Comparison of ENCODE assay signal across 21 cellular contexts in genomic region chr11:68660066-68660810, GRCh38. TPM values are rescaled to one million over a fixed set of nuclear protein-coding genes. Genes with fewer than 3 reads are reported as not detected.
A peak's percentile ranks its signal among the peaks of the same experiment; 100 is the strongest.
DNase-seq lines count a peak whose midpoint lies in the region; ATAC-seq and TF ChIP-seq lines count a peak whose summit lies in the region.
"Had no signal": no experiment of that assay in that cellular context is flagged by ENCODE, and none has a peak within 500 bp of the region (broad histone marks: within the 10 kb centered on the region; RNA-seq: fewer than 3 reads in every experiment).

No MANE protein-coding gene starts in this region.

- DNase-seq in breast epithelium (ENCODE audit: low spot score in 2 of 2) (peak in 1 of 2 donors; percentile 37), MCF 10A (ENCODE audit: unreplicated experiment) (no peak), H7 (peak; percentile 33), islet precursor cell (peak; percentile 44), posterior vena cava (ENCODE audit: low spot score) (peak; percentile 62), ovary (no peak)
- DNase-seq in activated naive CD8-positive, alpha-beta T cell treated with anti-CD3 and anti-CD28 coated beads for 36 hours, result no peak
- DNase-seq: AML-193; Calu3; CD8-positive, alpha-beta T cell; DMS 273 treated with DMSO at 0.1 percent for 48 hours; DMS53; DND-41; EL had no signal

- no peaks in the 10 kb centered on the region for H3K9me3 Mint-ChIP-seq in MCF 10A (ENCODE audit: unreplicated experiment)
- no peaks in the 10 kb centered on the region for H3K9me3 Mint-ChIP-seq in activated naive CD8-positive, alpha-beta T cell treated with anti-CD3 and anti-CD28 coated beads for 36 hours
- H3K9me3 Mint-ChIP-seq in stimulated activated memory B cell treated with anti-CD40 and anti-IgM and Interleukin-4, amounts not matched to agents 10 μg/mL and 1 μg/mL and 100 μg/mL, for 72 hours, result peaks cover 4% of the 10 kb centered on the region

- H3K36me3 ChIP-seq in breast epithelium (no peaks in the 10 kb centered on the region), H7 (replicated peaks; ENCODE audit: control insufficient read depth, insufficient read depth, low read length) (no peaks in the 10 kb centered on the region), ovary (no peaks in the 10 kb centered on the region)
- H3K36me3 ChIP-seq: HAP-1 had no signal

- intact Hi-C loops in breast epithelium (cut with DNase I; ENCODE audit: low total_unique reads) (loop anchor here (5.0 kb wide), 1 partner anchor 373 kb away; no protein-coding TSS in a partner anchor), MCF 10A (cut with micrococcal nuclease) (no loop called here), posterior vena cava (cut with DNase I) (no loop called here), ovary (cut with DNase I) (no loop called here)

- TF ChIP-seq CTCF in breast epithelium (IDR thresholded peaks at IDR 0.05) (no peak), MCF 10A (IDR thresholded peaks at IDR 0.05; ENCODE audit: unreplicated experiment) (no peak), ovary (IDR thresholded peaks at IDR 0.05) (no peak)

- H3K4me3 ChIP-seq in breast epithelium (no peak overlapping the region), H7 (ENCODE audit: insufficient read depth, low read depth, low read length) (no peak overlapping the region), ovary (no peak overlapping the region)
- H3K4me3 ChIP-seq: A549, GM12878, HAP-1 had no signal

- H3K4me1 ChIP-seq in breast epithelium, result peaks cover 4 to 10% of the 10 kb centered on the region in 2 donors
- H3K4me1 ChIP-seq in ovary (ENCODE audit: insufficient read depth), result peaks cover 6% of the 10 kb centered on the region
- H3K4me1 ChIP-seq: HAP-1 had no signal

- H3K9me3 ChIP-seq in breast epithelium (peaks cover 3 to 4% of the 10 kb centered on the region in 2 donors), ovary (no peaks in the 10 kb centered on the region)
- H3K9me3 ChIP-seq: HAP-1 had no signal

- H3K27me3 ChIP-seq in breast epithelium, result no peaks in the 10 kb centered on the region
- no peaks in the 10 kb centered on the region for H3K27me3 ChIP-seq in H7 (ENCODE audit: control insufficient read depth, insufficient read depth, low read length)
- H3K27me3 ChIP-seq in ovary, result no peaks in the 10 kb centered on the region

- no peak overlapping the region for H3K27ac Mint-ChIP-seq in MCF 10A (ENCODE audit: low read depth, unreplicated experiment)
- no peak overlapping the region for H3K27ac Mint-ChIP-seq in activated naive CD8-positive, alpha-beta T cell treated with anti-CD3 and anti-CD28 coated beads for 36 hours
- H3K27ac Mint-ChIP-seq in stimulated activated memory B cell treated with anti-CD40 and anti-IgM and Interleukin-4, amounts not matched to agents 10 μg/mL and 1 μg/mL and 100 μg/mL, for 72 hours, result no peak overlapping the region
- H3K27ac Mint-ChIP-seq: CD8-positive, alpha-beta T cell had no signal

- no peak overlapping the region for H3K4me3 Mint-ChIP-seq in MCF 10A (ENCODE audit: unreplicated experiment)
- H3K4me3 Mint-ChIP-seq in activated naive CD8-positive, alpha-beta T cell treated with anti-CD3 and anti-CD28 coated beads for 36 hours, result no peak overlapping the region
- H3K4me3 Mint-ChIP-seq in stimulated activated memory B cell treated with anti-CD40 and anti-IgM and Interleukin-4, amounts not matched to agents 10 μg/mL and 1 μg/mL and 100 μg/mL, for 72 hours, result no peak overlapping the region
- H3K4me3 Mint-ChIP-seq: CD8-positive, alpha-beta T cell had no signal

- 93 to 95% (median 93%) methylated on average over 18 of the region's 18 CpGs for WGBS in ovary, 3 donors

- H3K27ac ChIP-seq in breast epithelium (peak overlapping the region; percentile 84 to 96), ovary (no peak overlapping the region)
- H3K27ac ChIP-seq: 22Rv1 had no signal

- TF ChIP-seq EP300 in ovary (IDR thresholded peaks at IDR 0.05), result no peak

- H3K27me3 Mint-ChIP-seq in MCF 10A (ENCODE audit: insufficient read depth, unreplicated experiment), result peaks cover 63% of the 10 kb centered on the region
- peaks cover 17% of the 10 kb centered on the region for H3K27me3 Mint-ChIP-seq in activated naive CD8-positive, alpha-beta T cell treated with anti-CD3 and anti-CD28 coated beads for 36 hours
- peaks cover 99% of the 10 kb centered on the region for H3K27me3 Mint-ChIP-seq in stimulated activated memory B cell treated with anti-CD40 and anti-IgM and Interleukin-4, amounts not matched to agents 10 μg/mL and 1 μg/mL and 100 μg/mL, for 72 hours

- CTCF ChIA-PET in MCF 10A (lab: Yijun Ruan, JAX), result interaction anchor here (0.6 kb wide), 2 partner anchors 148 to 1918 kb away, joined by 3 read pairs; no protein-coding TSS in a partner anchor

- BruUV-seq in MCF 10A (replicated peaks; lab: Mats Ljungman, UMichigan), result no TSS peak

- TF ChIP-seq POLR2A in breast epithelium (IDR thresholded peaks at IDR 0.05) (no peak), ovary (IDR thresholded peaks at IDR 0.05) (no peak)

- ATAC-seq in stimulated activated memory B cell treated with anti-CD40 and anti-IgM and Interleukin-4, amounts not matched to agents 10 μg/mL and 1 μg/mL and 100 μg/mL, for 72 hours, result no peak
- ATAC-seq: CD8-positive, alpha-beta T cell; GM12878 had no signal

- POLR2A ChIA-PET in MCF 10A (lab: Yijun Ruan, JAX), result no interaction called here

- H3K4me1 Mint-ChIP-seq in MCF 10A (ENCODE audit: insufficient read depth, unreplicated experiment), result peaks cover 13% of the 10 kb centered on the region
- no peaks in the 10 kb centered on the region for H3K4me1 Mint-ChIP-seq in activated naive CD8-positive, alpha-beta T cell treated with anti-CD3 and anti-CD28 coated beads for 36 hours
- H3K4me1 Mint-ChIP-seq in stimulated activated memory B cell treated with anti-CD40 and anti-IgM and Interleukin-4, amounts not matched to agents 10 μg/mL and 1 μg/mL and 100 μg/mL, for 72 hours, result no peaks in the 10 kb centered on the region

- no peaks in the 10 kb centered on the region for H3K36me3 Mint-ChIP-seq in MCF 10A (ENCODE audit: insufficient read depth, unreplicated experiment)
- no peaks in the 10 kb centered on the region for H3K36me3 Mint-ChIP-seq in activated naive CD8-positive, alpha-beta T cell treated with anti-CD3 and anti-CD28 coated beads for 36 hours
- no peaks in the 10 kb centered on the region for H3K36me3 Mint-ChIP-seq in stimulated activated memory B cell treated with anti-CD40 and anti-IgM and Interleukin-4, amounts not matched to agents 10 μg/mL and 1 μg/mL and 100 μg/mL, for 72 hours
- H3K36me3 Mint-ChIP-seq: CD8-positive, alpha-beta T cell had no signal

RNA-seq across cellular contexts. Expression of gene GAL, which starts 24.1 kb away (rescaled TPM):
- 1 to 10 TPM in 2 of 3 donors, under 1 TPM in 1; 0.64 to 5.7 (median 1.3) TPM for total RNA-seq in breast epithelium
- total RNA-seq in MCF 10A (2022), result not detected in 2 replicates
- 192 and 226 TPM in 2 replicates for total RNA-seq in H7 (2014; rRNA removed; shearing (Covaris generic))
- under 1 TPM in 1 of 2 donors, not detected in 1; 0.52 TPM for total RNA-seq in posterior vena cava
- 1 to 10 TPM; 7.2 to 8.4 TPM for total RNA-seq in activated naive CD8-positive, alpha-beta T cell treated with anti-CD3 and anti-CD28 coated beads for 36 hours
- 1 to 10 TPM in 1 of 7 donors, under 1 TPM in 1, not detected in 5; 0.36 to 1.4 TPM for total RNA-seq in ovary
- polyA plus RNA-seq in ovary, result under 1 TPM in 1 of 2 donors, not detected in 1; 0.19 TPM
- total RNA-seq: CD8-positive, alpha-beta T cell; G401; GM12878; HepG2 had no signal
- polyA plus RNA-seq: HepG2 had no signal

Comparison
In these comparisons a context has a peak if more than half of its experiments do, and no peak if none do; other contexts are left out.
1. DNase-seq: peak in H7 (single experiment), islet precursor cell (single experiment) and posterior vena cava (single experiment); none in MCF 10A (single experiment), activated naive CD8-positive, alpha-beta T cell treated with anti-CD3 and anti-CD28 coated beads for 36 hours (single experiment) and ovary (0 of 5).
2. H3K27ac ChIP-seq: peak in breast epithelium (2 of 2); none in ovary (0 of 2).
3. RNA of gene GAL, which starts 24.1 kb away (total RNA-seq): 192 to 226 TPM in H7; 7.2 to 8.4 TPM in activated naive CD8-positive, alpha-beta T cell treated with anti-CD3 and anti-CD28 coated beads for 36 hours, 0.64 to 5.7 TPM in breast epithelium, 0.52 TPM in posterior vena cava, not detected in MCF 10A and 0.36 to 1.4 TPM in ovary; every median in the first group is over 10 times any median in the second.